ENCODE assay signal across 1 cellular context in the genomic region with DNA sequence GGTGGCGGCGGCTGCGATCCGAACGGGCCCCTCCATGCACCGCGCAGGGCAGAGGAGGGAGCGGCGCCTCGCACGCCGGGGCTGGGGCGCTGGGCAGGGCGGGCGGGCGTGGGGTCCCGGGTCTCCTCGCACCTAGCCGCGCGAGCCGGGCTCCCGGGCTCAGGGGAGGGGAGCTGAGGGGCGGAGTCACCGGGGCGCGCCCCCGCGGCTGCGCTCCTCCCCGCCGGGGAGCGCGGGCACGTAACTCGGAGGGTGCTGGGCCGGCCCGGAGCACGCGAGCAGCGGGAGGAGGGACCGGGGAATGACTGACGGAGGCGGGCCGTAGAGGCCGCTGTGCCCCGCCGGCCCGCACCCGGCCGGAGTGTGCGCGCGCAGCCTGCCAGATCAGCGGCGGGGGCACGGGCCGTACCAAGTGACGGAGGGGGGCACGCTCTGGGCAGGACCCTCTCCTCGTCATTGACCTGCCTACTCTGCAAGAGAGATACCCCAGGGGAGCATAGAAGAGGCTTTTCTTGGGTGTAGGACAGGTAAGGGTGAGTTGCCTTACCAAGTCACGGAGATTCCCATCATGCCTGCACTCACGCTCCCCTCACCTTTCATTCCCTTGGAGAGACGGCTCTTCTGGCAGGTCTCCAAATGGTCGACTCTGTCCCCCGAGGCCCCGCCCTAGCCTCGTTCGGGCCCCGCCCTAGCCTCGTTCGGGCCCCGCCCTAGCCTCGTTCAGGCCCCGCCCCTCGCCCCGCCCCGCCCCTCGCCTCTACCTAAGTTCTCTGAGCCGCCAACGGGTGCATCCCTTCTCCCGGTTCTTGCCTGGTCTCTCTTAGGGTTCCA.
A peak's percentile ranks its signal among the peaks of the same experiment; 100 is the strongest.
TF ChIP-seq lines count a peak whose summit lies in the region.

CDON (minus strand) TSS at position 188 of the 831 bp plus-strand sequence. CDS start 39,390 bp downstream, outside the sequence.

TF ChIP-seq in GM12878, 131 proteins besides CTCF, POLR2A, EP300 and RAD21 (continued from another document):
- TF ChIP-seq CEBPZ (IDR thresholded peaks at IDR 0.05; ENCODE audit: low read depth, low read length) (no peak), MTA3 (IDR thresholded peaks at IDR 0.05; ENCODE audit: borderline replicate concordance, low read length) (no peak), CBX5 (IDR thresholded peaks at IDR 0.05; ENCODE audit: low read depth) (no peak), ZBED1 (IDR thresholded peaks at IDR 0.05; ENCODE audit: borderline replicate concordance) (no peak), NRF1 (conservative IDR thresholded peaks at IDR 0.05; ENCODE audit: low read depth, low read length) (peak; percentile 50), E4F1 (IDR thresholded peaks at IDR 0.05; ENCODE audit: borderline replicate concordance, partially characterized antibody) (peak; percentile 92), EZH2 (IDR thresholded peaks at IDR 0.05; ENCODE audit: borderline replicate concordance, control insufficient read depth, low read depth, low read length) (no peak), KDM1A (IDR thresholded peaks at IDR 0.05; ENCODE audit: borderline replicate concordance) (no peak), SMAD1 (IDR thresholded peaks at IDR 0.05; ENCODE audit: low read depth, partially characterized antibody) (peak; percentile 90), NKRF (conservative IDR thresholded peaks at IDR 0.05) (0 out of 2 replicates have a peak, but pooled peaks have one; percentile 39), PML (IDR thresholded peaks at IDR 0.05; ENCODE audit: low read length) (no peak), PAX5 (IDR thresholded peaks at IDR 0.05; ENCODE audit: borderline replicate concordance, low read depth, low read length) (0 out of 2 replicates have a peak, but pooled peaks have one; percentile 23), PAX8 (IDR thresholded peaks at IDR 0.05) (no peak), ZSCAN29 (IDR thresholded peaks at IDR 0.05) (peak; percentile 44; the same call in 1 of the 2 replicates), RB1 (IDR thresholded peaks at IDR 0.05; ENCODE audit: borderline replicate concordance) (peak; percentile 96), CBFB (IDR thresholded peaks at IDR 0.05; ENCODE audit: low read depth) (no peak), SPI1 (IDR thresholded peaks at IDR 0.05; ENCODE audit: borderline replicate concordance, insufficient read depth, low read depth, low read length) (no peak), ESRRA (IDR thresholded peaks at IDR 0.05; ENCODE audit: low read length) (0 out of 2 replicates have a peak, but pooled peaks have one; percentile 23), JUNB (IDR thresholded peaks at IDR 0.05) (no peak), ETV6 (conservative IDR thresholded peaks at IDR 0.05 in 1 of 2, IDR thresholded peaks at IDR 0.05 in 1 of 2; ENCODE audit: borderline replicate concordance in 1 of 2, low read depth in 1 of 2) (no peak), SUZ12 (IDR thresholded peaks at IDR 0.05; ENCODE audit: unreplicated experiment) (no peak)
- TF ChIP-seq, protein P1, sequence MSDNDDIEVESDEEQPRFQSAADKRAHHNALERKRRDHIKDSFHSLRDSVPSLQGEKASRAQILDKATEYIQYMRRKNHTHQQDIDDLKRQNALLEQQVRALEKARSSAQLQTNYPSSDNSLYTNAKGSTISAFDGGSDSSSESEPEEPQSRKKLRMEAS (IDR thresholded peaks at IDR 0.05; ENCODE audit: low read depth, low read length), result no peak
- TF ChIP-seq, protein P2, sequence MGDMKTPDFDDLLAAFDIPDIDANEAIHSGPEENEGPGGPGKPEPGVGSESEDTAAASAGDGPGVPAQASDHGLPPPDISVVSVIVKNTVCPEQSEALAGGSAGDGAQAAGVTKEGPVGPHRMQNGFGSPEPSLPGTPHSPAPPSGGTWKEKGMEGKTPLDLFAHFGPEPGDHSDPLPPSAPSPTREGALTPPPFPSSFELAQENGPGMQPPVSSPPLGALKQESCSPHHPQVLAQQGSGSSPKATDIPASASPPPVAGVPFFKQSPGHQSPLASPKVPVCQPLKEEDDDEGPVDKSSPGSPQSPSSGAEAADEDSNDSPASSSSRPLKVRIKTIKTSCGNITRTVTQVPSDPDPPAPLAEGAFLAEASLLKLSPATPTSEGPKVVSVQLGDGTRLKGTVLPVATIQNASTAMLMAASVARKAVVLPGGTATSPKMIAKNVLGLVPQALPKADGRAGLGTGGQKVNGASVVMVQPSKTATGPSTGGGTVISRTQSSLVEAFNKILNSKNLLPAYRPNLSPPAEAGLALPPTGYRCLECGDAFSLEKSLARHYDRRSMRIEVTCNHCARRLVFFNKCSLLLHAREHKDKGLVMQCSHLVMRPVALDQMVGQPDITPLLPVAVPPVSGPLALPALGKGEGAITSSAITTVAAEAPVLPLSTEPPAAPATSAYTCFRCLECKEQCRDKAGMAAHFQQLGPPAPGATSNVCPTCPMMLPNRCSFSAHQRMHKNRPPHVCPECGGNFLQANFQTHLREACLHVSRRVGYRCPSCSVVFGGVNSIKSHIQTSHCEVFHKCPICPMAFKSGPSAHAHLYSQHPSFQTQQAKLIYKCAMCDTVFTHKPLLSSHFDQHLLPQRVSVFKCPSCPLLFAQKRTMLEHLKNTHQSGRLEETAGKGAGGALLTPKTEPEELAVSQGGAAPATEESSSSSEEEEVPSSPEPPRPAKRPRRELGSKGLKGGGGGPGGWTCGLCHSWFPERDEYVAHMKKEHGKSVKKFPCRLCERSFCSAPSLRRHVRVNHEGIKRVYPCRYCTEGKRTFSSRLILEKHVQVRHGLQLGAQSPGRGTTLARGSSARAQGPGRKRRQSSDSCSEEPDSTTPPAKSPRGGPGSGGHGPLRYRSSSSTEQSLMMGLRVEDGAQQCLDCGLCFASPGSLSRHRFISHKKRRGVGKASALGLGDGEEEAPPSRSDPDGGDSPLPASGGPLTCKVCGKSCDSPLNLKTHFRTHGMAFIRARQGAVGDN (IDR thresholded peaks at IDR 0.05), result no peak
- TF ChIP-seq, protein P3, sequence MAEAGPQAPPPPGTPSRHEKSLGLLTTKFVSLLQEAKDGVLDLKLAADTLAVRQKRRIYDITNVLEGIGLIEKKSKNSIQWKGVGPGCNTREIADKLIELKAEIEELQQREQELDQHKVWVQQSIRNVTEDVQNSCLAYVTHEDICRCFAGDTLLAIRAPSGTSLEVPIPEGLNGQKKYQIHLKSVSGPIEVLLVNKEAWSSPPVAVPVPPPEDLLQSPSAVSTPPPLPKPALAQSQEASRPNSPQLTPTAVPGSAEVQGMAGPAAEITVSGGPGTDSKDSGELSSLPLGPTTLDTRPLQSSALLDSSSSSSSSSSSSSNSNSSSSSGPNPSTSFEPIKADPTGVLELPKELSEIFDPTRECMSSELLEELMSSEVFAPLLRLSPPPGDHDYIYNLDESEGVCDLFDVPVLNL (IDR thresholded peaks at IDR 0.05; ENCODE audit: low read depth, low read length), result no peak
